In the genomic region with DNA sequence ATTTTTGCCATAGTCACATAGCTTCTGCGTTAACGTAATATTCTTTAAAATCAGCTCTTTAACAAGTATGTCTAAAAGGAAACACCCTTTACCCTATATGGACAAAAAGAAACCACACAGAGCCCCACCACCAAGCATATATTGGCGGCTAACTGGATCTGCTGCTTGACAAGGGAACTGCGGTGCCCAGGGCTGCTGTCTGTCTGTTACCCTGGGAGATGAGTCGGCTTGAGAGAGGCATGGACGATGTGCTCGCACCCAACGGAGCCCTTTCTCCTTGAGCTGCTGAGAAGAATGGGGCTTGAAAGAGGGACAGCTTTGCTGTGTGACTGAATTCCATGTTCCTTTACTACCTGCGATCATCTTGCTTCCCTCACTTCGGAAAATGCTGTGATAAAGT, we compare ENCODE assay signal across 8 cellular contexts.
A peak's percentile ranks its signal among the peaks of the same experiment; 100 is the strongest.
DNase-seq lines count a peak whose midpoint lies in the region; ATAC-seq and TF ChIP-seq lines count a peak whose summit lies in the region.

No MANE protein-coding gene starts in this region.

- no peaks in the 10 kb centered on the region for H3K36me3 Mint-ChIP-seq in activated CD8-positive, alpha-beta memory T cell treated with anti-CD3 and anti-CD28 coated beads, Interleukin-2, amount 10 ng/mL, durations not matched to agents 7 days and 5 days

- H3K4me3 ChIP-seq in breast epithelium (peak overlapping the region in 1 of 3 donors; percentile 51), testis (no peak overlapping the region)

- POLR2A ChIA-PET in GM10248 (lab: Yijun Ruan, JAX), result no interaction called here

- no peak overlapping the region for H3K4me3 Mint-ChIP-seq in activated CD8-positive, alpha-beta memory T cell treated with anti-CD3 and anti-CD28 coated beads, Interleukin-2, amount 10 ng/mL, durations not matched to agents 7 days and 5 days
- peak overlapping the region; percentile 63 to 78 for H3K4me3 Mint-ChIP-seq in stimulated activated naive CD8-positive, alpha-beta T cell treated with anti-CD3 and anti-CD28 coated beads, Interleukin-15, amount 100 ng/mL, for 72 hours

- H3K4me1 Mint-ChIP-seq in activated CD8-positive, alpha-beta memory T cell treated with anti-CD3 and anti-CD28 coated beads, Interleukin-2, amount 10 ng/mL, durations not matched to agents 7 days and 5 days, result peaks cover 13% of the 10 kb centered on the region
- H3K4me1 Mint-ChIP-seq in stimulated activated naive CD8-positive, alpha-beta T cell treated with anti-CD3 and anti-CD28 coated beads, Interleukin-15, amount 100 ng/mL, for 72 hours, result peaks cover 21% of the 10 kb centered on the region

- CTCF ChIA-PET in activated CD8-positive, alpha-beta memory T cell treated with anti-CD3 and anti-CD28 coated beads, Interleukin-2, amount 10 ng/mL, durations not matched to agents 7 days and 5 days (lab: Charles Lee), result no interaction called here
- CTCF ChIA-PET in GM10248 (lab: Yijun Ruan, JAX), result interaction anchor here (0.9 to 1.8 kb wide), 4 partner anchors 9 to 140 kb away, joined by 3 to 5 read pairs (median 4); no protein-coding TSS in a partner anchor

- no peaks in the 10 kb centered on the region for H3K36me3 ChIP-seq in breast epithelium
- H3K36me3 ChIP-seq in testis (ENCODE audit: low read depth, missing control alignments), result no peaks in the 10 kb centered on the region

- H3K4me1 ChIP-seq in breast epithelium, result peaks cover 0 to 3% of the 10 kb centered on the region in 2 donors
- H3K4me1 ChIP-seq in testis, result no peaks in the 10 kb centered on the region

- ATAC-seq in activated CD8-positive, alpha-beta memory T cell treated with anti-CD3 and anti-CD28 coated beads, Interleukin-2, amount 10 ng/mL, durations not matched to agents 7 days and 5 days, result peak; percentile 23
- ATAC-seq in stimulated activated naive CD8-positive, alpha-beta T cell treated with anti-CD3 and anti-CD28 coated beads, Interleukin-15, amount 100 ng/mL, for 72 hours, result peak; percentile 79

- H3K27ac ChIP-seq in breast epithelium (peak overlapping the region; percentile 60 to 62), testis (no peak overlapping the region)

- 58 to 59% methylated on average over 10 of the region's 10 CpGs for WGBS in testis, 2 donors

- no peaks in the 10 kb centered on the region for H3K9me3 Mint-ChIP-seq in activated CD8-positive, alpha-beta memory T cell treated with anti-CD3 and anti-CD28 coated beads, Interleukin-2, amount 10 ng/mL, durations not matched to agents 7 days and 5 days (ENCODE audit: low read depth)
- H3K9me3 Mint-ChIP-seq in stimulated activated naive CD8-positive, alpha-beta T cell treated with anti-CD3 and anti-CD28 coated beads, Interleukin-15, amount 100 ng/mL, for 72 hours, result no peaks in the 10 kb centered on the region

- H3K27me3 ChIP-seq in breast epithelium, result no peaks in the 10 kb centered on the region
- no peaks in the 10 kb centered on the region for H3K27me3 ChIP-seq in testis

- peak; percentile 40 for DNase-seq in activated CD8-positive, alpha-beta memory T cell treated with anti-CD3 and anti-CD28 coated beads, Interleukin-2, amount 10 ng/mL, durations not matched to agents 7 days and 5 days
- DNase-seq in activated CD8-positive, alpha-beta memory T cell treated with anti-CD3 and anti-CD28 coated beads, Interleukin-2, amount 50 U/mL, for 4 hours, result no peak
- DNase-seq in NCI-H748 (lab: John Stamatoyannopoulos, UW; ENCODE audit: unreplicated experiment), result peak; percentile 57
- DNase-seq in breast epithelium (ENCODE audit: low spot score in 2 of 2), result peak in 1 of 2 donors; percentile 22
- DNase-seq in stimulated activated naive CD8-positive, alpha-beta T cell treated with anti-CD3 and anti-CD28 coated beads, Interleukin-15, amount 100 ng/mL, for 72 hours, result peak in 1 of 2 donors; percentile 34
- no peak for DNase-seq in testis
- no peak for DNase-seq in NOMO-1 treated with DMSO at 0.1 percent for 48 hours (lab: John Stamatoyannopoulos, UW; ENCODE audit: unreplicated experiment)
- DNase-seq in GM10248 (ENCODE audit: extremely low spot score), result no peak

- H3K27me3 Mint-ChIP-seq in activated CD8-positive, alpha-beta memory T cell treated with anti-CD3 and anti-CD28 coated beads, Interleukin-2, amount 10 ng/mL, durations not matched to agents 7 days and 5 days, result peaks cover 46% of the 10 kb centered on the region
- H3K27me3 Mint-ChIP-seq in stimulated activated naive CD8-positive, alpha-beta T cell treated with anti-CD3 and anti-CD28 coated beads, Interleukin-15, amount 100 ng/mL, for 72 hours, result no peaks in the 10 kb centered on the region

- H3K9me3 ChIP-seq in breast epithelium (no peaks in the 10 kb centered on the region), testis (no peaks in the 10 kb centered on the region)

- TF ChIP-seq CTCF in breast epithelium (IDR thresholded peaks at IDR 0.05) (no peak), testis (IDR thresholded peaks at IDR 0.05) (no peak), GM10248 (IDR thresholded peaks at IDR 0.05; ENCODE audit: control extremely low read depth, extremely low read depth, low read depth, missing control alignments) (no peak)

- TF ChIP-seq POLR2A in breast epithelium (IDR thresholded peaks at IDR 0.05), result no peak
- TF ChIP-seq POLR2A in testis (IDR thresholded peaks at IDR 0.05), result no peak

- intact Hi-C loops in breast epithelium (cut with DNase I; ENCODE audit: low total_unique reads), result no loop called here
- intact Hi-C loops in testis (cut with DNase I; ENCODE audit: low total_unique reads), result no loop called here

- H3K27ac Mint-ChIP-seq in activated CD8-positive, alpha-beta memory T cell treated with anti-CD3 and anti-CD28 coated beads, Interleukin-2, amount 10 ng/mL, durations not matched to agents 7 days and 5 days, result no peak overlapping the region
- H3K27ac Mint-ChIP-seq in stimulated activated naive CD8-positive, alpha-beta T cell treated with anti-CD3 and anti-CD28 coated beads, Interleukin-15, amount 100 ng/mL, for 72 hours, result no peak overlapping the region

Comparison
In these comparisons a context has a peak if more than half of its experiments do, and no peak if none do; other contexts are left out.
1. DNase-seq: peak in activated CD8-positive, alpha-beta memory T cell treated with anti-CD3 and anti-CD28 coated beads, Interleukin-2, amount 10 ng/mL, durations not matched to agents 7 days and 5 days (single experiment) and NCI-H748 (single experiment); none in activated CD8-positive, alpha-beta memory T cell treated with anti-CD3 and anti-CD28 coated beads, Interleukin-2, amount 50 U/mL, for 4 hours (single experiment), testis (single experiment), NOMO-1 treated with DMSO at 0.1 percent for 48 hours (single experiment) and GM10248 (single experiment).
2. H3K27ac ChIP-seq: peak in breast epithelium (2 of 2); none in testis (0 of 2).